8 cellular contexts compared by ENCODE assay signal in genomic region chr5:171387255-171387969, GRCh38. TPM values are rescaled to one million over a fixed set of nuclear protein-coding genes. Genes with fewer than 3 reads are reported as not detected.
DNase-seq lines count a peak whose midpoint lies in the region; ATAC-seq and TF ChIP-seq lines count a peak whose summit lies in the region.

Gene NPM1 (plus strand): TSS chr5:171387849. CDS start chr5:171387949, 100 bp downstream.

- H3K4me3 ChIP-seq in GM12875 (ENCODE audit: low read depth, low read length), result peak within 1 kb of the TSS; percentile 96
- H3K4me3 ChIP-seq in adipocyte (ENCODE audit: low read length), result peak within 1 kb of the TSS; percentile 92
- peak within 1 kb of the TSS; percentile 95 for H3K4me3 ChIP-seq in cardiac muscle cell
- H3K4me3 ChIP-seq in parathyroid adenoma (ENCODE audit: low read depth, low read length), result peak within 1 kb of the TSS; percentile 94
- H3K4me3 ChIP-seq in tibial nerve, result peak within 1 kb of the TSS; percentile 64 to 99 (median 93)

- H3K4me1 ChIP-seq in adipocyte (ENCODE audit: control insufficient read depth, insufficient read depth, low read length) (peaks cover 30% of the 10 kb centered on the region), cardiac muscle cell (ENCODE audit: low read depth) (peaks cover 26% of the 10 kb centered on the region), parathyroid adenoma (peaks cover 14% of the 10 kb centered on the region), tibial nerve (peaks cover 0 to 46% (median 20%) of the 10 kb centered on the region in 4 donors)

- peak within 1 kb of the TSS; percentile 97 for H3K27ac ChIP-seq in cardiac muscle cell
- peak within 1 kb of the TSS; percentile 86 for H3K27ac ChIP-seq in parathyroid adenoma
- H3K27ac ChIP-seq in tibial nerve, result peak within 1 kb of the TSS; percentile 87 to 97 (median 94)

- H3K9me3 ChIP-seq in adipocyte (ENCODE audit: control insufficient read depth, low read length) (no peaks in the 10 kb centered on the region), cardiac muscle cell (ENCODE audit: low read depth) (no peaks in the 10 kb centered on the region), parathyroid adenoma (ENCODE audit: control insufficient read depth, low read length) (no peaks in the 10 kb centered on the region), tibial nerve (no peaks in the 10 kb centered on the region)

- no peaks in the 10 kb centered on the region for H3K27me3 ChIP-seq in adipocyte (replicated peaks; ENCODE audit: control insufficient read depth, insufficient read depth, low read length)
- no peaks in the 10 kb centered on the region for H3K27me3 ChIP-seq in cardiac muscle cell
- H3K27me3 ChIP-seq in parathyroid adenoma (ENCODE audit: control insufficient read depth, insufficient read depth, low read length), result no peaks in the 10 kb centered on the region
- H3K27me3 ChIP-seq in tibial nerve, result no peaks in the 10 kb centered on the region

- TF ChIP-seq POLR2A in tibial nerve (IDR thresholded peaks at IDR 0.05), result peak; percentile 87 to 92

- H3K9ac ChIP-seq in adipocyte (ENCODE audit: low read length) (peak within 1 kb of the TSS; percentile 97), parathyroid adenoma (peak within 1 kb of the TSS; percentile 82)

- no peak for TF ChIP-seq CTCF in GM12875 (IDR thresholded peaks at IDR 0.05; ENCODE audit: borderline replicate concordance, insufficient read depth, low read depth, low read length)
- no peak for TF ChIP-seq CTCF in cardiac muscle cell (IDR thresholded peaks at IDR 0.05; ENCODE audit: low read depth, low read length)
- TF ChIP-seq CTCF in parathyroid adenoma (IDR thresholded peaks at IDR 0.05), result no peak
- TF ChIP-seq CTCF in tibial nerve (IDR thresholded peaks at IDR 0.05), result peak in 2 of 5 experiments; percentile 8 to 37

- H3K79me2 ChIP-seq in parathyroid adenoma, result peaks cover 41% of the 10 kb centered on the region

- H2AFZ ChIP-seq in parathyroid adenoma, result peak within 1 kb of the TSS; percentile 91

- peak; percentile 86 for ATAC-seq in HG02798 (IDR thresholded peaks at IDR 0.05; ENCODE audit: poor library complexity, unreplicated experiment)

- DNase-seq in NCI-H1436 (lab: John Stamatoyannopoulos, UW) (peak; percentile 93), T follicular helper cell (ENCODE audit: low read depth) (peak; percentile 96), adipocyte (ENCODE audit: low read depth) (peak; percentile 99), cardiac muscle cell (ENCODE audit: low read depth in 1 of 2, low spot score in 1 of 2) (peak; percentile 99 to 100), tibial nerve (ENCODE audit: low spot score in 2 of 2) (peak; percentile 87 to 88)

- peaks cover 22% of the 10 kb centered on the region for H3K36me3 ChIP-seq in adipocyte (ENCODE audit: control insufficient read depth, insufficient read depth, low read length, severe bottlenecking)
- peaks cover 12% of the 10 kb centered on the region for H3K36me3 ChIP-seq in cardiac muscle cell
- no peaks in the 10 kb centered on the region for H3K36me3 ChIP-seq in parathyroid adenoma (ENCODE audit: control insufficient read depth, insufficient read depth, low read length)
- H3K36me3 ChIP-seq in tibial nerve, result peaks cover 0 to 18% (median 0%) of the 10 kb centered on the region in 3 donors

- H3K4me2 ChIP-seq in parathyroid adenoma (ENCODE audit: low read length), result peak within 1 kb of the TSS; percentile 91

- 1% methylated on average over 59 of the region's 60 CpGs for WGBS in tibial nerve, 2 donors

- TF ChIP-seq EP300 in tibial nerve (IDR thresholded peaks at IDR 0.05), result peak; percentile 31 to 97

RNA-seq across cellular contexts. Expression of gene NPM1, which starts in this region (rescaled TPM):
- total RNA-seq in cardiac muscle cell (660 and 1,115 TPM in 2 replicates), tibial nerve (100 to 1,000 TPM; 422 to 496 (median 444) TPM)
- polyA plus RNA-seq in cardiac muscle cell, result 389 and 578 TPM in 2 replicates

Comparison
In these comparisons a context has a peak if more than half of its experiments do, and no peak if none do; other contexts are left out.
1. Peak in every context shown above with its lines: DNase-seq, ATAC-seq, H3K4me3 ChIP-seq and H3K27ac ChIP-seq.